8 cellular contexts compared by ENCODE assay signal in genomic region chr7:130913721-130914588, GRCh38.
A peak's percentile ranks its signal among the peaks of the same experiment; 100 is the strongest.
DNase-seq lines count a peak whose midpoint lies in the region; ATAC-seq lines count a peak whose summit lies in the region.

No MANE protein-coding gene starts in this region.

- peak overlapping the region; percentile 83 for H3K4me2 ChIP-seq in skeletal muscle satellite cell (ENCODE audit: low read length)

- DNase-seq in RKO (ENCODE audit: low spot score) (peak; percentile 69), NCI-H1436 treated with DMSO at 0.1 percent for 48 hours (lab: John Stamatoyannopoulos, UW) (no peak), globus pallidus (ENCODE audit: low spot score) (no peak), NCI-H345 treated with DMSO at 0.1 percent for 48 hours (lab: John Stamatoyannopoulos, UW; ENCODE audit: unreplicated experiment) (no peak)
- no peak for DNase-seq in NK-92 treated with Interleukin-12 subunit alpha and Interleukin-12 subunit beta, amount 100 ng/mL, for 24 hours (lab: John Stamatoyannopoulos, UW)

- 23 to 34% methylated on average over 11 of the region's 11 CpGs for WGBS in esophagus, 2 donors

- H3K4me1 ChIP-seq in esophagus (ENCODE audit: control insufficient read depth in 2 of 2, insufficient read depth in 2 of 2, low read length in 1 of 2) (peaks cover 6 to 15% of the 10 kb centered on the region in 2 donors), skeletal muscle satellite cell (ENCODE audit: control insufficient read depth, insufficient read depth, low read length) (peaks cover 54% of the 10 kb centered on the region)

- peak overlapping the region; percentile 89 to 99 for H3K27ac ChIP-seq in esophagus (ENCODE audit: low read depth in 2 of 2, low read length in 1 of 2)

- no peaks in the 10 kb centered on the region for H3K27me3 ChIP-seq in esophagus (ENCODE audit: control insufficient read depth in 1 of 2, insufficient read depth in 2 of 2, low read length in 2 of 2)
- H3K27me3 ChIP-seq in skeletal muscle satellite cell (ENCODE audit: control insufficient read depth, insufficient read depth, low read length), result no peaks in the 10 kb centered on the region

- H3K9ac ChIP-seq in skeletal muscle satellite cell (ENCODE audit: low read depth, low read length), result peak overlapping the region; percentile 95

- H3K4me3 ChIP-seq in esophagus (ENCODE audit: low read depth in 1 of 2, low read length in 2 of 2) (peak overlapping the region in 1 of 2 donors; percentile 71), skeletal muscle satellite cell (ENCODE audit: low read length) (peak overlapping the region; percentile 62)

- H3K36me3 ChIP-seq in esophagus (ENCODE audit: control insufficient read depth in 2 of 2, insufficient read depth in 2 of 2, low read length in 1 of 2), result peaks cover 0 to 4% of the 10 kb centered on the region in 2 donors
- peaks cover 33% of the 10 kb centered on the region for H3K36me3 ChIP-seq in skeletal muscle satellite cell (ENCODE audit: insufficient read depth, low read length)

- peak; percentile 0 for ATAC-seq in GM21576 (IDR thresholded peaks at IDR 0.05; ENCODE audit: unreplicated experiment)

- H3K9me3 ChIP-seq in esophagus (ENCODE audit: control insufficient read depth in 2 of 2, insufficient read depth in 1 of 2, low read depth in 1 of 2, low read length in 1 of 2), result no peaks in the 10 kb centered on the region
- H3K9me3 ChIP-seq in skeletal muscle satellite cell (replicated peaks; ENCODE audit: low read length), result no peaks in the 10 kb centered on the region
